Comparison of ENCODE assay signal across 17 cellular contexts in genomic region chr12:45357547-45358417, GRCh38.
DNase-seq lines count a peak whose midpoint lies in the region; ATAC-seq, FAIRE-seq and TF ChIP-seq lines count a peak whose summit lies in the region.
"Had no signal": no experiment of that assay in that cellular context is flagged by ENCODE, and none has a peak within 500 bp of the region (broad histone marks: within the 10 kb centered on the region; RNA-seq: fewer than 3 reads in every experiment).

No MANE protein-coding gene starts in this region.

- no peaks in the 10 kb centered on the region for H3K27me3 ChIP-seq in right cardiac atrium (ENCODE audit: control insufficient read depth, insufficient read depth)

- peak overlapping the region; percentile 33 for H3K27ac ChIP-seq in right cardiac atrium (ENCODE audit: low read length)

- ATAC-seq in right cardiac atrium = peak; percentile 78 to 91
- ATAC-seq: esophagus mucosa, PC-3 had no signal

- intact Hi-C loops in right cardiac atrium (cut with DNase I) = no loop called here
- intact Hi-C loops in posterior vena cava (cut with DNase I) = loop anchor here in 1 of 2 donors (10.0 kb wide), 1 partner anchor 53 kb away; no protein-coding TSS in a partner anchor

- TF ChIP-seq CTCF in cardiac fibroblast (IDR thresholded peaks at IDR 0.05; ENCODE audit: low read depth, low read length) (no peak), progenitor cell of endocrine pancreas (IDR thresholded peaks at IDR 0.05; ENCODE audit: unreplicated experiment) (no peak), GM10248 (IDR thresholded peaks at IDR 0.05; ENCODE audit: control extremely low read depth, extremely low read depth, low read depth, missing control alignments) (no peak)

- H3K9me3 ChIP-seq in right cardiac atrium (ENCODE audit: control insufficient read depth, low read length) = no peaks in the 10 kb centered on the region

- CTCF ChIA-PET in GM10248 (lab: Yijun Ruan, JAX) = no interaction called here

- no peak overlapping the region for H3K4me3 Mint-ChIP-seq in progenitor cell of endocrine pancreas (ENCODE audit: low read depth)
- H3K4me3 Mint-ChIP-seq: activated naive CD8-positive, alpha-beta T cell treated with anti-CD3 and anti-CD28 coated beads, Interleukin-2, amount 10 ng/mL, durations not matched to agents 7 days and 5 days; T-helper 1 cell treated with Interleukin-12 subunit alpha and Interleukin-12 subunit beta and Interleukin-4 antibody, amounts not matched to agents 30 μg/mL and 1 μg/mL, for 36 hours had no signal

- H3K27me3 Mint-ChIP-seq in progenitor cell of endocrine pancreas = no peaks in the 10 kb centered on the region
- H3K27me3 Mint-ChIP-seq: activated naive CD8-positive, alpha-beta T cell treated with anti-CD3 and anti-CD28 coated beads, Interleukin-2, amount 10 ng/mL, durations not matched to agents 7 days and 5 days had no signal

- H3K36me3 Mint-ChIP-seq in progenitor cell of endocrine pancreas (ENCODE audit: insufficient read depth) = peaks cover 32% of the 10 kb centered on the region

- FAIRE-seq in RCC 7860 (lab: Jason Lieb, UNC) = no peak
- FAIRE-seq: D721Med had no signal

- H3K9me3 Mint-ChIP-seq in progenitor cell of endocrine pancreas (ENCODE audit: low read depth) = peaks cover 9% of the 10 kb centered on the region

- 49% methylated on average over 4 of the region's 4 CpGs for WGBS in right cardiac atrium

- H3K4me3 ChIP-seq in cardiac fibroblast (replicated peaks in 1 of 2; ENCODE audit: low read depth in 2 of 2, low read length in 2 of 2) = no peak overlapping the region
- H3K4me3 ChIP-seq in right cardiac atrium (ENCODE audit: low read length) = no peak overlapping the region

- peak overlapping the region; percentile 22 for H3K27ac Mint-ChIP-seq in progenitor cell of endocrine pancreas
- H3K27ac Mint-ChIP-seq: activated naive CD8-positive, alpha-beta T cell treated with anti-CD3 and anti-CD28 coated beads, Interleukin-2, amount 10 ng/mL, durations not matched to agents 7 days and 5 days; T-helper 1 cell treated with Interleukin-12 subunit alpha and Interleukin-12 subunit beta and Interleukin-4 antibody, amounts not matched to agents 30 μg/mL and 1 μg/mL, for 36 hours had no signal

- peaks cover 47% of the 10 kb centered on the region for H3K4me1 Mint-ChIP-seq in progenitor cell of endocrine pancreas (ENCODE audit: low read depth)

- peaks cover 7% of the 10 kb centered on the region for H3K4me1 ChIP-seq in right cardiac atrium (ENCODE audit: control insufficient read depth, insufficient read depth, low read length)

- POLR2A ChIA-PET in GM10248 (lab: Yijun Ruan, JAX) = no interaction called here

- peak; percentile 16 for DNase-seq in AG08395 (ENCODE audit: low spot score)
- peak; percentile 25 to 76 for DNase-seq in cardiac fibroblast (ENCODE audit: low read depth in 2 of 2)
- peak in 2 of 3 donors; percentile 50 to 66 for DNase-seq in right cardiac atrium
- DNase-seq in progenitor cell of endocrine pancreas (ENCODE audit: low spot score, unreplicated experiment) = no peak
- DNase-seq in RCC 7860 (ENCODE audit: low spot score) = no peak
- no peak for DNase-seq in GM10248 (ENCODE audit: extremely low spot score)
- no peak for DNase-seq in glomerular visceral epithelial cell (ENCODE audit: extremely low spot score)
- no peak for DNase-seq in posterior vena cava (ENCODE audit: low spot score)
- DNase-seq: activated CD4-positive, alpha-beta T cell treated with anti-CD3 and anti-CD28 coated beads for 1 hour; activated naive CD8-positive, alpha-beta T cell treated with anti-CD3 and anti-CD28 coated beads, Interleukin-2, amount 10 ng/mL, durations not matched to agents 7 days and 5 days; NCI-H1092 treated with DMSO at 0.1 percent for 48 hours; NCI-H510A; PC-3; stimulated activated naive CD4-positive, alpha-beta T cell had no signal

Comparison
In these comparisons a context has a peak if more than half of its experiments do, and no peak if none do; other contexts are left out.
1. DNase-seq: peak in AG08395 (single experiment), cardiac fibroblast (2 of 2) and right cardiac atrium (2 of 3); none in progenitor cell of endocrine pancreas (single experiment), RCC 7860 (single experiment), GM10248 (single experiment), glomerular visceral epithelial cell (single experiment) and posterior vena cava (single experiment).